In the genomic region with DNA sequence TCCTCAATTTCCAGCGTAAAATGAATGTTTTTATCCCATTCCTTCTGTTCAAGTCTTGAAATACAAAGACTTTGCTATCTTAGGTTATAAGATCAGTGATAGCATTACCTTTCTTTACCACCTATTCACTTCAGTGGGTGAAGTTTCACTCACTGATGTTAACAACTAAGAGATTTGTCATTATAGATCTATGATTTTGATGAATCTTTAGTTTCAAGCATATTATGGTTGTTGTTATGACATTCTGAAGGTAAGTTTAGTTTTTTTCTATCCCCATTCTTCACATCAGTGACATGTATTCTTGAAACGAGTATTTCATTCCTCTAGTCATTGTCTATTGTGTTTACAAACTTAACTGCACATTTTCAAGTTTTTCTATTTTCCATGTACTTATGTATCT, we compare ENCODE assay signal across 17 cellular contexts.
DNase-seq lines count a peak whose midpoint lies in the region; ATAC-seq, FAIRE-seq and TF ChIP-seq lines count a peak whose summit lies in the region.
"Had no signal": no experiment of that assay in that cellular context is flagged by ENCODE, and none has a peak within 500 bp of the region (broad histone marks: within the 10 kb centered on the region; RNA-seq: fewer than 3 reads in every experiment).

No MANE protein-coding gene starts in this region.

- no peaks in the 10 kb centered on the region for H3K27me3 ChIP-seq in HCT116 (ENCODE audit: insufficient read depth, low read length)
- H3K27me3 ChIP-seq in mammary epithelial cell (ENCODE audit: insufficient read depth, low read length): no peaks in the 10 kb centered on the region

- TF ChIP-seq CTCF in D721Med (IDR thresholded peaks at IDR 0.05; ENCODE audit: insufficient read depth, missing control alignments) (no peak), HCT116 (IDR thresholded peaks at IDR 0.05 in 2 of 3, conservative IDR thresholded peaks at IDR 0.05 in 1 of 3; ENCODE audit: borderline replicate concordance in 1 of 3, insufficient read depth in 1 of 3, low read depth in 2 of 3, low read length in 2 of 3) (no peak), mammary epithelial cell (conservative IDR thresholded peaks at IDR 0.05 in 1 of 2, IDR thresholded peaks at IDR 0.05 in 1 of 2; ENCODE audit: extremely low read depth in 1 of 2, insufficient read depth in 1 of 2, low read depth in 1 of 2, low read length in 2 of 2) (no peak)

- H3K9me3 ChIP-seq in HCT116 (ENCODE audit: control insufficient read depth in 1 of 2, insufficient read depth in 1 of 2, low read depth in 1 of 2, low read length in 2 of 2) (no peaks in the 10 kb centered on the region), mammary epithelial cell (replicated peaks; ENCODE audit: insufficient read depth, low read length) (no peaks in the 10 kb centered on the region)

- in situ Hi-C loops in mammary epithelial cell (cut with MboI; ENCODE audit: low sequenced_read_pairs in 2 of 2): no loop called here

- H3K27ac ChIP-seq in HCT116 (ENCODE audit: low read depth, low read length): no peak overlapping the region
- H3K27ac ChIP-seq in mammary epithelial cell (ENCODE audit: insufficient read depth, low read depth, low read length): no peak overlapping the region
- H3K27ac ChIP-seq: HL-60 had no signal

- no peak overlapping the region for H3K4me3 Mint-ChIP-seq in activated T-cell treated with anti-CD3 and anti-CD28 coated beads, Interleukin-2, amount 50 U/mL, for 4 hours
- H3K4me3 Mint-ChIP-seq: CD14-positive monocyte; CD8-positive, alpha-beta T cell had no signal

- no peak for DNase-seq in activated T-cell treated with anti-CD3 and anti-CD28 coated beads, Interleukin-2, amount 50 U/mL, for 4 hours
- no peak for DNase-seq in activated T-cell treated with anti-CD3 and anti-CD28 coated beads, Interleukin-2, amount 50 U/mL, for 48 hours
- DNase-seq in D721Med (ENCODE audit: insufficient read length, low spot score) (no peak), HCT116 (ENCODE audit: low read depth, low spot score) (no peak), mammary epithelial cell (no peak), NCI-H345 (lab: John Stamatoyannopoulos, UW) (no peak)
- no peak for DNase-seq in stimulated activated CD8-positive, alpha-beta memory T cell treated with anti-CD3 and anti-CD28 coated beads, Interleukin-4, amount 100 ng/mL, for 48 hours
- DNase-seq: CD8-positive, alpha-beta T cell; COR-L47; DND-41; GDM1; HCEC 1CT had no signal

- POLR2A ChIA-PET in HCT116 (lab: Charles Lee): no interaction called here

- H3K36me3 ChIP-seq in HCT116 (ENCODE audit: control insufficient read depth in 1 of 2, insufficient read depth in 2 of 2, low read length in 2 of 2) (no peaks in the 10 kb centered on the region), mammary epithelial cell (ENCODE audit: insufficient read depth, low read length) (no peaks in the 10 kb centered on the region)

- CTCF ChIA-PET in HCT116 (lab: Charles Lee) (interaction anchor here (0.9 kb wide), 1 partner anchor 9 kb away, joined by 3 read pairs; no protein-coding TSS in a partner anchor), mammary epithelial cell (lab: Charles Lee; ENCODE audit: low non-redundant PET) (no interaction called here)

- H3K36me3 Mint-ChIP-seq in activated T-cell treated with anti-CD3 and anti-CD28 coated beads, Interleukin-2, amount 50 U/mL, for 4 hours (ENCODE audit: insufficient read depth): no peaks in the 10 kb centered on the region
- H3K36me3 Mint-ChIP-seq: CD14-positive monocyte; CD8-positive, alpha-beta T cell had no signal

- no peaks in the 10 kb centered on the region for H3K4me1 ChIP-seq in HCT116 (ENCODE audit: control insufficient read depth in 1 of 2, insufficient read depth in 2 of 2, low read length in 2 of 2)
- no peaks in the 10 kb centered on the region for H3K4me1 ChIP-seq in mammary epithelial cell (ENCODE audit: insufficient read depth, low read length)

- H3K9ac ChIP-seq in HCT116 (ENCODE audit: low read length): no peak overlapping the region
- H3K9ac ChIP-seq in mammary epithelial cell (ENCODE audit: insufficient read depth, low read length): no peak overlapping the region

- FAIRE-seq in D721Med (lab: Jason Lieb, UNC): peak; percentile 95
- FAIRE-seq: A204.1, GM19239, H1 had no signal

- TF ChIP-seq RAD21 in HCT116 (IDR thresholded peaks at IDR 0.05; ENCODE audit: low read depth): no peak

- RAD21 ChIA-PET in HCT116 (lab: Charles Lee; ENCODE audit: low non-redundant PET in 1 of 2, low total read pairs in 2 of 2, uncharacterized antibody in 2 of 2, unreplicated experiment in 2 of 2): no interaction called here

- H4K20me1 ChIP-seq in HCT116 (ENCODE audit: insufficient read depth): no peaks in the 10 kb centered on the region
- no peaks in the 10 kb centered on the region for H4K20me1 ChIP-seq in mammary epithelial cell (ENCODE audit: insufficient read depth, low read length)

- no peaks in the 10 kb centered on the region for H3K9me2 ChIP-seq in HCT116 (ENCODE audit: insufficient read depth)

- dilution Hi-C loops in mammary epithelial cell (cut with HindIII; ENCODE audit: low sequenced_read_pairs): no loop called here

- no peak overlapping the region for H3K4me3 ChIP-seq in HCT116 (replicated peaks in 1 of 2; ENCODE audit: low read depth in 1 of 2, low read length in 2 of 2)
- H3K4me3 ChIP-seq in mammary epithelial cell (replicated peaks in 1 of 3; ENCODE audit: insufficient read depth in 1 of 3, low read depth in 2 of 3, low read length in 3 of 3): no peak overlapping the region

- no peak for TF ChIP-seq POLR2A in HCT116 (IDR thresholded peaks at IDR 0.05; ENCODE audit: borderline replicate concordance, extremely low read depth, insufficient read depth, insufficient read length)

- intact Hi-C loops in HCT116 (cut with micrococcal nuclease) (loop anchor here (2.0 to 10.0 kb wide), 3 partner anchors 151 to 423 kb away; no protein-coding TSS in a partner anchor), mammary epithelial cell (cut with micrococcal nuclease) (loop anchor here (2.0 to 5.0 kb wide), 5 partner anchors 107 to 329 kb away; a partner anchor contains a TSS)

- peak; percentile 61 to 64 for ATAC-seq in activated T-cell treated with anti-CD3 and anti-CD28 coated beads, Interleukin-2, amount 50 U/mL, for 4 hours
- no peak for ATAC-seq in HCT116
- ATAC-seq: CD8-positive, alpha-beta T cell had no signal

- no TSS peak for BruUV-seq in HCT116 (replicated peaks; lab: Mats Ljungman, UMichigan)
- no TSS peak for BruUV-seq in mammary epithelial cell (replicated peaks; lab: Mats Ljungman, UMichigan)

- H3K9me3 Mint-ChIP-seq in activated T-cell treated with anti-CD3 and anti-CD28 coated beads, Interleukin-2, amount 50 U/mL, for 4 hours: no peaks in the 10 kb centered on the region
- H3K9me3 Mint-ChIP-seq: CD14-positive monocyte; CD8-positive, alpha-beta T cell had no signal

- H3K4me1 Mint-ChIP-seq in activated T-cell treated with anti-CD3 and anti-CD28 coated beads, Interleukin-2, amount 50 U/mL, for 4 hours (ENCODE audit: low read depth): peaks cover 2% of the 10 kb centered on the region

- H3K27me3 Mint-ChIP-seq in activated T-cell treated with anti-CD3 and anti-CD28 coated beads, Interleukin-2, amount 50 U/mL, for 4 hours (ENCODE audit: low read depth): no peaks in the 10 kb centered on the region

- H3K79me2 ChIP-seq in HCT116 (ENCODE audit: insufficient read depth, low read length) (no peaks in the 10 kb centered on the region), mammary epithelial cell (ENCODE audit: insufficient read depth, low read length) (no peaks in the 10 kb centered on the region)

- 68% methylated on average over 2 of the region's 2 CpGs for WGBS in mammary epithelial cell (ENCODE audit: low coverage, missing lambda C conversion rate)

- H2AFZ ChIP-seq in HCT116 (ENCODE audit: low read depth, low read length, poor library complexity, severe bottlenecking) (peak overlapping the region; percentile 23), mammary epithelial cell (ENCODE audit: low read depth, low read length) (no peak overlapping the region)

- H3K4me2 ChIP-seq in HCT116 (ENCODE audit: low read length): no peak overlapping the region
- H3K4me2 ChIP-seq in mammary epithelial cell (ENCODE audit: insufficient read depth, low read depth, low read length): no peak overlapping the region

TF ChIP-seq in HCT116, 20 proteins besides CTCF, POLR2A, EP300 and RAD21:
- TF ChIP-seq TCF7L2 (IDR thresholded peaks at IDR 0.05; ENCODE audit: borderline replicate concordance, extremely low read depth, insufficient read depth, insufficient read length) (no peak), ZNF274 (IDR thresholded peaks at IDR 0.05; ENCODE audit: low read depth, low read length) (no peak), YY1 (IDR thresholded peaks at IDR 0.05; ENCODE audit: extremely low read depth, insufficient replicate concordance, low read depth, low read length) (no peak), SP1 (IDR thresholded peaks at IDR 0.05; ENCODE audit: low read depth) (no peak), ZFX (IDR thresholded peaks at IDR 0.05) (no peak), CEBPB (IDR thresholded peaks at IDR 0.05; ENCODE audit: low read depth) (no peak), FOSL1 (IDR thresholded peaks at IDR 0.05; ENCODE audit: low read depth) (no peak), EZH2 (IDR thresholded peaks at IDR 0.05) (no peak), ELF1 (IDR thresholded peaks at IDR 0.05; ENCODE audit: borderline replicate concordance, low read depth) (no peak)
- TF ChIP-seq, protein P1, sequence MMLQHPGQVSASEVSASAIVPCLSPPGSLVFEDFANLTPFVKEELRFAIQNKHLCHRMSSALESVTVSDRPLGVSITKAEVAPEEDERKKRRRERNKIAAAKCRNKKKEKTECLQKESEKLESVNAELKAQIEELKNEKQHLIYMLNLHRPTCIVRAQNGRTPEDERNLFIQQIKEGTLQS (IDR thresholded peaks at IDR 0.05): no peak
